ENCODE assay signal across 1 cellular context in the genomic region with DNA sequence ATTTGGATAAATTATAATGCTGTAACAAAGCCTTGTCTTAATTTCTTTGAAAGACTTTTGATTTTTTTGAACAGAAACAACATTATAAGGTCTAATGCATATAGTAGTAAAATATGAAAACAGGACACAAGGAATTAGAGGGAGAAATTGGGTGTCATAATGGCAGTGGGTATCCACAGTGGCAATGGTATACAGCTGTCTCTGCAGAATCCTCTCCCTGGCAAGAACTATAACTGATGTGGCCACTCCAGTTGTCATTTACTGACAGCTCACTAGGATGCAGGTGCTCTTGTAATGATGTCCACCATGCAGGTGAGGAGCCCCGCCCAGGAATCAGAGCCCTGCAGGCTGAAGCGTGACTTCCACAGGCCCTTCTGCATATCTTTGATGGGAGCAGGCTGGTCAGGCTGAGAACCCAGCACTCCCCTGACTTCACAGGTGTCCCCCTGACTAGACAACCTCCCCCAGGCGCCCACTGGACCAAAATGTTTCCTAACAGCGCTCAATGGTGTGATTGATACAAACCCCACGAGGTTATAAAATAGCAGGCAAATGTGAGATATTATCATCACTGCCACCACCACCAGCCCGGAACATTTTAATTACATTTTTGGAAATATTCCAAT.
TF ChIP-seq lines count a peak whose summit lies in the region.

No MANE protein-coding gene starts in this region.

TF ChIP-seq in K562, 482 proteins besides CTCF, POLR2A, EP300 and RAD21 (continued from another document):
- peak; percentile 59; the same call in 1 of the 2 replicates for TF ChIP-seq KLF1 (tag; IDR thresholded peaks at IDR 0.05)
- peak; percentile 19 for TF ChIP-seq ZNF699 (CRISPR knock-in tag; IDR thresholded peaks at IDR 0.05; ENCODE audit: insufficient replicate concordance)
- TF ChIP-seq ZNF717 (CRISPR knock-in tag; IDR thresholded peaks at IDR 0.05), result no peak
- TF ChIP-seq SRSF9 (IDR thresholded peaks at IDR 0.05; ENCODE audit: borderline replicate concordance, low read depth, low read length), result no peak
- TF ChIP-seq MXI1 (IDR thresholded peaks at IDR 0.05; ENCODE audit: low read depth, low read length), result 0 out of 2 replicates have a peak, but pooled peaks have one; percentile 11
- TF ChIP-seq TEAD4 (IDR thresholded peaks at IDR 0.05; ENCODE audit: low read length), result no peak
- TF ChIP-seq TEAD4 (CRISPR knock-in tag; IDR thresholded peaks at IDR 0.05; ENCODE audit: borderline replicate concordance), result peak; percentile 36; the same call in 1 of the 2 replicates
- TF ChIP-seq FOXA3 (CRISPR knock-in tag; conservative IDR thresholded peaks at IDR 0.05 in 1 of 2, IDR thresholded peaks at IDR 0.05 in 1 of 2), result 0 out of 4 replicates have a peak, but pooled peaks of 1 of the 2 experiments have one; percentile 26
- peak; percentile 78; the same call in 1 of the 2 replicates for TF ChIP-seq RREB1 (CRISPR knock-in tag; IDR thresholded peaks at IDR 0.05)
- TF ChIP-seq ZNF583 (CRISPR knock-in tag; IDR thresholded peaks at IDR 0.05), result 0 out of 2 replicates have a peak, but pooled peaks have one; percentile 57
- TF ChIP-seq MAX (CRISPR knock-in tag; IDR thresholded peaks at IDR 0.05), result peak; percentile 53; the same call in 1 of the 2 replicates
- TF ChIP-seq ZNF124 (CRISPR knock-in tag; IDR thresholded peaks at IDR 0.05), result 0 out of 2 replicates have a peak, but pooled peaks have one; percentile 74
- 0 out of 2 replicates have a peak, but pooled peaks have one; percentile 29 for TF ChIP-seq CEBPG (CRISPR knock-in tag; IDR thresholded peaks at IDR 0.05)
- TF ChIP-seq CEBPG (tag; conservative IDR thresholded peaks at IDR 0.05 in 1 of 2, IDR thresholded peaks at IDR 0.05 in 1 of 2), result no peak
- 0 out of 2 replicates have a peak, but pooled peaks have one; percentile 3 for TF ChIP-seq ZNF57 (CRISPR knock-in tag; IDR thresholded peaks at IDR 0.05)
- 0 out of 2 replicates have a peak, but pooled peaks have one; percentile 64 for TF ChIP-seq MTF1 (CRISPR knock-in tag; IDR thresholded peaks at IDR 0.05; ENCODE audit: borderline replicate concordance)
- peak; percentile 33; the same call in 1 of the 2 replicates for TF ChIP-seq ZNF282 (CRISPR knock-in tag; IDR thresholded peaks at IDR 0.05)
- TF ChIP-seq TSHZ1 (CRISPR knock-in tag; IDR thresholded peaks at IDR 0.05), result 0 out of 2 replicates have a peak, but pooled peaks have one; percentile 3
- TF ChIP-seq MLX (CRISPR knock-in tag; conservative IDR thresholded peaks at IDR 0.05), result peak in 1 of 2 experiments; percentile 75; a peak in 1 of 4 replicates
- TF ChIP-seq GATA2 (CRISPR knock-in tag; IDR thresholded peaks at IDR 0.05), result 0 out of 2 replicates have a peak, but pooled peaks have one; percentile 19
- TF ChIP-seq ZNF239 (CRISPR knock-in tag; IDR thresholded peaks at IDR 0.05), result no peak
- no peak for TF ChIP-seq MYBL2 (IDR thresholded peaks at IDR 0.05; ENCODE audit: low read depth)
- 0 out of 2 replicates have a peak, but pooled peaks have one; percentile 50 for TF ChIP-seq MYBL2 (CRISPR knock-in tag; IDR thresholded peaks at IDR 0.05; ENCODE audit: borderline replicate concordance)
- no peak for TF ChIP-seq TAF9B (IDR thresholded peaks at IDR 0.05; ENCODE audit: partially characterized antibody)
- TF ChIP-seq MED1 (CRISPR knock-in tag; IDR thresholded peaks at IDR 0.05; ENCODE audit: borderline replicate concordance), result no peak
- TF ChIP-seq, protein P1, sequence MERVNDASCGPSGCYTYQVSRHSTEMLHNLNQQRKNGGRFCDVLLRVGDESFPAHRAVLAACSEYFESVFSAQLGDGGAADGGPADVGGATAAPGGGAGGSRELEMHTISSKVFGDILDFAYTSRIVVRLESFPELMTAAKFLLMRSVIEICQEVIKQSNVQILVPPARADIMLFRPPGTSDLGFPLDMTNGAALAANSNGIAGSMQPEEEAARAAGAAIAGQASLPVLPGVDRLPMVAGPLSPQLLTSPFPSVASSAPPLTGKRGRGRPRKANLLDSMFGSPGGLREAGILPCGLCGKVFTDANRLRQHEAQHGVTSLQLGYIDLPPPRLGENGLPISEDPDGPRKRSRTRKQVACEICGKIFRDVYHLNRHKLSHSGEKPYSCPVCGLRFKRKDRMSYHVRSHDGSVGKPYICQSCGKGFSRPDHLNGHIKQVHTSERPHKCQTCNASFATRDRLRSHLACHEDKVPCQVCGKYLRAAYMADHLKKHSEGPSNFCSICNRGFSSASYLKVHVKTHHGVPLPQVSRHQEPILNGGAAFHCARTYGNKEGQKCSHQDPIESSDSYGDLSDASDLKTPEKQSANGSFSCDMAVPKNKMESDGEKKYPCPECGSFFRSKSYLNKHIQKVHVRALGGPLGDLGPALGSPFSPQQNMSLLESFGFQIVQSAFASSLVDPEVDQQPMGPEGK (CRISPR knock-in tag; IDR thresholded peaks at IDR 0.05; ENCODE audit: borderline replicate concordance), result no peak
- TF ChIP-seq GABPB1 (CRISPR knock-in tag; IDR thresholded peaks at IDR 0.05), result peak; percentile 35; the same call in 1 of the 2 replicates
- peak; percentile 46; the same call in 1 of the 2 replicates for TF ChIP-seq PHB (CRISPR knock-in tag; IDR thresholded peaks at IDR 0.05)
- 0 out of 2 replicates have a peak, but pooled peaks have one; percentile 40 for TF ChIP-seq E2F4 (CRISPR knock-in tag; IDR thresholded peaks at IDR 0.05; ENCODE audit: low read depth)
- peak; percentile 74; the same call in 1 of the 2 replicates for TF ChIP-seq PRMT5 (CRISPR knock-in tag; IDR thresholded peaks at IDR 0.05)
- TF ChIP-seq, protein P2, sequence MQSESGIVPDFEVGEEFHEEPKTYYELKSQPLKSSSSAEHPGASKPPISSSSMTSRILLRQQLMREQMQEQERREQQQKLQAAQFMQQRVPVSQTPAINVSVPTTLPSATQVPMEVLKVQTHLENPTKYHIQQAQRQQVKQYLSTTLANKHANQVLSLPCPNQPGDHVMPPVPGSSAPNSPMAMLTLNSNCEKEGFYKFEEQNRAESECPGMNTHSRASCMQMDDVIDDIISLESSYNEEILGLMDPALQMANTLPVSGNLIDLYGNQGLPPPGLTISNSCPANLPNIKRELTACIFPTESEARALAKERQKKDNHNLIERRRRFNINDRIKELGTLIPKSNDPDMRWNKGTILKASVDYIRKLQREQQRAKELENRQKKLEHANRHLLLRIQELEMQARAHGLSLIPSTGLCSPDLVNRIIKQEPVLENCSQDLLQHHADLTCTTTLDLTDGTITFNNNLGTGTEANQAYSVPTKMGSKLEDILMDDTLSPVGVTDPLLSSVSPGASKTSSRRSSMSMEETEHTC (IDR thresholded peaks at IDR 0.05), result no peak
- 0 out of 2 replicates have a peak, but pooled peaks have one; percentile 42 for TF ChIP-seq ZNF511 (CRISPR knock-in tag; IDR thresholded peaks at IDR 0.05)
- no peak for TF ChIP-seq ZNF274 (IDR thresholded peaks at IDR 0.05; ENCODE audit: borderline replicate concordance, low read depth, low read length)
